In the genomic region with DNA sequence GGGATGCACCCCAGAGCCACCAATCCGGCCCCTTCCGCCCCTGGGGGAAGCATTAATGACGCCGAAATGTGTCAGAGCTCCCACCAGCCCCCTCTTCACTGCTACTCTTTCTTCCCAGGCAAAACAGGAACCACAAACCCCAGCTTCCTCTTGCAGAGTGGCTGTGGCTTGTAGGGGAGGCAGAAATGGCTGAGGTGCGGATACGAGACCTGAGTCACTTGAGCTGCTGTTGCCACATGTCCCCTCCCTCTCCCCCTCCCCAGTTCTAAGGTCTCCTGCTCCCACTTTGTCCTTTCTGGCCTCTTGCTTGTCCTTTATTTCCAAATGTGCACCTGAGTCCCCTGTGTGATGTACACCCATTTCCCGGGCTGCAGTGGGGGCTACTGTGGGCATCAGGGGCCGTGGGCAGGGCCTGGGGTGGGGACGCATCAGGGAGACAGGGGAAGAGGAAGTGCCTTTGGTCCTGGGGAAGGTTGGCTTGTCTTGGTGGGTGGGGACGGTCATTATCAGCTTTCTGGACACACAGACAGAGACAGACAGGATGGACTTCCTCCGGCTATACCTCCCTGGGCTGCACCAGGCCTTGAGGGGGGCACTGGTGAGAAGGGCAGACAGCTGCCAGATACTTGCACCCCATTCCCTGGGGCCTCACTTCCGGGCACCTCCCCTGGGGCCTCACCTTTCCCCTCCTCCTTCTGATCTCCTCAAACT, we compare ENCODE assay signal across 9 cellular contexts. TPM values are rescaled to one million over a fixed set of nuclear protein-coding genes. Genes with fewer than 3 reads are reported as not detected.
DNase-seq lines count a peak whose midpoint lies in the region; ATAC-seq, FAIRE-seq and TF ChIP-seq lines count a peak whose summit lies in the region.
"Had no signal": no experiment of that assay in that cellular context is flagged by ENCODE, and none has a peak within 500 bp of the region (broad histone marks: within the 10 kb centered on the region; RNA-seq: fewer than 3 reads in every experiment).

Gene APOBR (plus strand): TSS at position 503 of the 711 bp plus-strand sequence. CDS start 39 bp downstream, at position 542.

- H3K27ac Mint-ChIP-seq in immature natural killer cell: peak within 1 kb of the TSS; percentile 98 to 100 (median 99)

- no peaks in the 10 kb centered on the region for H3K79me2 ChIP-seq in HepG2 (ENCODE audit: insufficient read depth, low read length)

- H3K4me3 Mint-ChIP-seq in immature natural killer cell: peak within 1 kb of the TSS; percentile 91 to 98 (median 98)

- H3K4me1 ChIP-seq in liver (ENCODE audit: control insufficient read depth in 4 of 4, insufficient read depth in 4 of 4, low read length in 3 of 4) (peaks cover 0 to 17% (median 7%) of the 10 kb centered on the region in 4 donors), HepG2 (ENCODE audit: insufficient read depth, low read length) (peaks cover 20% of the 10 kb centered on the region; the same call in 1 of the 2 replicates)

- POLR2A ChIA-PET in HepG2 (lab: Yijun Ruan, JAX): no interaction called here

- TF ChIP-seq EP300 in HepG2 (IDR thresholded peaks at IDR 0.05; ENCODE audit: low read depth in 2 of 2, low read length in 2 of 2): no peak
- no peak for TF ChIP-seq EP300 in HepG2 (CRISPR knock-in tag; IDR thresholded peaks at IDR 0.05; ENCODE audit: borderline replicate concordance)

- ATAC-seq in HepG2: no peak
- ATAC-seq: A549 had no signal

- H4K20me1 ChIP-seq in HepG2 (ENCODE audit: insufficient read depth, low read length): no peaks in the 10 kb centered on the region

- peaks cover 12 to 24% (median 23%) of the 10 kb centered on the region in 3 donors for H3K36me3 Mint-ChIP-seq in immature natural killer cell

- CTCF ChIA-PET in HepG2 (lab: Yijun Ruan, JAX; ENCODE audit: low intra/inter-chr PET ratio, low total read pairs): no interaction called here

- H3K4me2 ChIP-seq in HepG2 (ENCODE audit: low read depth, low read length): no peak within 1 kb of the TSS; the same call in 1 of the 2 replicates
- H3K4me2 ChIP-seq: A549 had no signal

- H3K4me1 Mint-ChIP-seq in immature natural killer cell: peaks cover 77 to 81% of the 10 kb centered on the region in 2 donors

- 65% methylated on average over 12 of the region's 12 CpGs for WGBS in liver
- 39% methylated on average over 11 of the region's 12 CpGs for WGBS in HepG2 (ENCODE audit: low lambda C conversion rate)

- H3K36me3 ChIP-seq in liver (ENCODE audit: control insufficient read depth in 4 of 4, insufficient read depth in 3 of 4, low read depth in 1 of 4, low read length in 3 of 4) (peaks cover 0 to 4% (median 1%) of the 10 kb centered on the region in 4 donors), HepG2 (replicated peaks in 1 of 2; ENCODE audit: control insufficient read depth in 1 of 2, insufficient read depth in 2 of 2, low read length in 2 of 2) (no peaks in the 10 kb centered on the region)

- no peak for TF ChIP-seq POLR2A in HepG2 (IDR thresholded peaks at IDR 0.05; ENCODE audit: insufficient read depth in 1 of 2, low read depth in 2 of 2, low read length in 2 of 2)

- in situ Hi-C loops in HepG2 (cut with HindIII; ENCODE audit: extremely low pct_ligation_motif_present, low pct_unique_long_range_greater_than_20kb): no loop called here

- H3K9me3 Mint-ChIP-seq in immature natural killer cell: no peaks in the 10 kb centered on the region

- H3K27me3 ChIP-seq in liver (ENCODE audit: control insufficient read depth in 4 of 4, insufficient read depth in 4 of 4, low read length in 3 of 4) (no peaks in the 10 kb centered on the region), HepG2 (ENCODE audit: control insufficient read depth in 1 of 2, insufficient read depth in 2 of 2, low read length in 2 of 2) (peaks cover 16 to 53% of the 10 kb centered on the region in 2 experiments)

- peak within 1 kb of the TSS; percentile 65 to 77 for H3K27ac ChIP-seq in liver (ENCODE audit: low read depth in 1 of 2, low read length in 2 of 2)
- no peak within 1 kb of the TSS for H3K27ac ChIP-seq in HepG2 (ENCODE audit: extremely low read length, insufficient read depth, low read length)

- TF ChIP-seq CTCF in liver (IDR thresholded peaks at IDR 0.05; ENCODE audit: low read depth, low read length, missing input control) (no peak), HepG2 (CRISPR knock-in tag; IDR thresholded peaks at IDR 0.05) (no peak)

- H3K9ac ChIP-seq in liver (ENCODE audit: low read depth in 1 of 2, low read length in 2 of 2): peak within 1 kb of the TSS; percentile 6 to 38
- no peak within 1 kb of the TSS for H3K9ac ChIP-seq in HepG2 (ENCODE audit: insufficient read depth, low read depth, low read length)

- no peak for TF ChIP-seq RAD21 in liver (IDR thresholded peaks at IDR 0.05)
- TF ChIP-seq RAD21 in HepG2 (CRISPR knock-in tag; IDR thresholded peaks at IDR 0.05): no peak

- intact Hi-C loops in HepG2 (cut with micrococcal nuclease; ENCODE audit: unreplicated experiment): no loop called here

- no peaks in the 10 kb centered on the region for H3K9me3 ChIP-seq in liver (ENCODE audit: control insufficient read depth in 4 of 4, low read length in 3 of 4)
- H3K9me3 ChIP-seq in HepG2 (ENCODE audit: low read length): no peaks in the 10 kb centered on the region
- H3K9me3 ChIP-seq: A549 had no signal

- H2AFZ ChIP-seq in HepG2 (ENCODE audit: low read length): no peak within 1 kb of the TSS

- FAIRE-seq in HepG2 (lab: Jason Lieb, UNC) (no peak), urothelium cell line (lab: Jason Lieb, UNC) (no peak)
- FAIRE-seq: A549 had no signal

- H3K4me3 ChIP-seq in liver (ENCODE audit: low read depth in 1 of 3, low read length in 3 of 3) (peak within 1 kb of the TSS in 1 of 3 donors; percentile 15), HepG2 (replicated peaks in 1 of 3; ENCODE audit: insufficient read depth in 1 of 3, low read depth in 2 of 3, low read length in 3 of 3) (no peak within 1 kb of the TSS)
- H3K4me3 ChIP-seq: A549 had no signal

- no TSS peak for BruUV-seq in HepG2 (replicated peaks; lab: Mats Ljungman, UMichigan)

- no peak for DNase-seq in HepG2 (ENCODE audit: low spot score)
- peak; percentile 98 to 99 for DNase-seq in NOMO-1 (lab: John Stamatoyannopoulos, UW; ENCODE audit: unreplicated experiment in 2 of 2)
- peak; percentile 82 for DNase-seq in activated T-cell treated with anti-CD3 and anti-CD28 coated beads, Interleukin-2, amount 50 U/mL, for 1 hour
- DNase-seq in immature natural killer cell: peak; percentile 96 to 97 (median 96)
- peak; percentile 69 to 70 for DNase-seq in stimulated activated CD8-positive, alpha-beta memory T cell treated with anti-CD3 and anti-CD28 coated beads, Interleukin-2, amount 100 ng/mL, for 1 hour (ENCODE audit: low read depth in 2 of 2)
- no peak for DNase-seq in NCI-H345 treated with DMSO at 0.1 percent for 48 hours (lab: John Stamatoyannopoulos, UW; ENCODE audit: unreplicated experiment)
- DNase-seq in urothelium cell line (ENCODE audit: low spot score): no peak

- H3K27me3 Mint-ChIP-seq in immature natural killer cell (ENCODE audit: low read depth in 3 of 3): peaks cover 8 to 25% (median 21%) of the 10 kb centered on the region in 3 donors

TF ChIP-seq in liver, 16 proteins besides CTCF, POLR2A, EP300 and RAD21:
- TF ChIP-seq YY1 (IDR thresholded peaks at IDR 0.05) (peak; percentile 32), SP1 (IDR thresholded peaks at IDR 0.05) (peak; percentile 14), TAF1 (conservative IDR thresholded peaks at IDR 0.05) (no peak)
TF ChIP-seq in liver: peak in this region for 2.

TF ChIP-seq in HepG2, 621 proteins besides CTCF, POLR2A, EP300 and RAD21 (continues in another document):
- no peak for TF ChIP-seq RFX1 (IDR thresholded peaks at IDR 0.05)
- no peak for TF ChIP-seq TFAP4 (IDR thresholded peaks at IDR 0.05; ENCODE audit: borderline replicate concordance, low read depth)
- no peak for TF ChIP-seq ZNF274 (CRISPR knock-in tag; IDR thresholded peaks at IDR 0.05)

RNA-seq across cellular contexts. Expression of gene APOBR, which starts in this region (rescaled TPM):
- total RNA-seq in liver (1 to 10 TPM; 1.3 to 1.5 TPM), HepG2 (2016; rRNA removed; fragmentation: Illumina TruSeq; extraction: Trizol) (0.11 TPM in 1 of 2 replicates, not detected in the other)
- polyA plus RNA-seq in liver (1 to 10 TPM in 1 of 2 donors, under 1 TPM in 1; 0.28 to 1.4 TPM), HepG2 (2011; rRNA removed) (0.03 TPM in 2 replicates), immature natural killer cell (10 to 100 TPM in 1 of 3 donors, 1 to 10 TPM in 1, under 1 TPM in 1; 0.49 to 15.2 (median 2.6) TPM)
- total RNA-seq in HepG2 (2016; cell fraction: cytosol; rRNA removed; fragmentation: Illumina TruSeq; extraction: Trizol; ENCODE audit: low read depth): not detected in 2 replicates
- total RNA-seq in HepG2 (2016; cell fraction: insoluble cytoplasmic fraction; rRNA removed; fragmentation: Illumina TruSeq; extraction: Trizol): 0.15 TPM in 1 of 2 replicates, not detected in the other
- total RNA-seq in HepG2 (2016; cell fraction: membrane; rRNA removed; fragmentation: Illumina TruSeq; extraction: Trizol): not detected in 2 replicates
- total RNA-seq in HepG2 (2016; cell fraction: nucleus; rRNA removed; fragmentation: Illumina TruSeq; extraction: Trizol): 0.09 TPM in 1 of 2 replicates, not detected in the other
- polyA plus RNA-seq in HepG2 (2011; cell fraction: cytosol; rRNA removed): 0.01 and 0.03 TPM in 2 replicates
- 0.07 and 0.11 TPM in 2 replicates for polyA plus RNA-seq in HepG2 (2011; cell fraction: nucleus; rRNA removed)
- polyA plus RNA-seq in HepG2 (2012): 0.13 and 0.17 TPM in 2 replicates
- polyA plus RNA-seq in HepG2 (2016; cell fraction: cytosol; fragmentation: Illumina TruSeq; extraction: Trizol; ENCODE audit: low read depth): not detected in 2 replicates
- polyA plus RNA-seq in HepG2 (2016; cell fraction: insoluble cytoplasmic fraction; fragmentation: Illumina TruSeq; extraction: Trizol; ENCODE audit: low read depth): 0.08 and 0.14 TPM in 2 replicates
- not detected in 2 replicates for polyA plus RNA-seq in HepG2 (2016; cell fraction: membrane; fragmentation: Illumina TruSeq; extraction: Trizol; ENCODE audit: low read depth)
- polyA plus RNA-seq in HepG2 (2016; cell fraction: nucleus; fragmentation: Illumina TruSeq; extraction: Trizol; ENCODE audit: insufficient read depth, low read depth): 0.23 and 0.61 TPM in 2 replicates
- polyA minus RNA-seq in HepG2 (2011; rRNA and poly(A)+ RNA removed; ENCODE audit: low replicate concordance): 0.04 TPM in 1 of 2 replicates, not detected in the other
- not detected in 2 replicates for polyA minus RNA-seq in HepG2 (2011; cell fraction: cytosol; rRNA and poly(A)+ RNA removed)
- not detected in 2 replicates for polyA minus RNA-seq in HepG2 (2011; cell fraction: nucleus; rRNA and poly(A)+ RNA removed)

Comparison
In these comparisons a context has a peak if more than half of its experiments do, and no peak if none do; other contexts are left out.
1. DNase-seq: peak in NOMO-1 (2 of 2), activated T-cell treated with anti-CD3 and anti-CD28 coated beads, Interleukin-2, amount 50 U/mL, for 1 hour (single experiment), immature natural killer cell (3 of 3) and stimulated activated CD8-positive, alpha-beta memory T cell treated with anti-CD3 and anti-CD28 coated beads, Interleukin-2, amount 100 ng/mL, for 1 hour (2 of 2); none in HepG2 (single experiment), NCI-H345 treated with DMSO at 0.1 percent for 48 hours (single experiment) and urothelium cell line (single experiment).